Comparison of ENCODE assay signal across 11 cellular contexts in genomic region chr12:63038361-63039100, GRCh38.
DNase-seq lines count a peak whose midpoint lies in the region; ATAC-seq and TF ChIP-seq lines count a peak whose summit lies in the region.
"Had no signal": no experiment of that assay in that cellular context is flagged by ENCODE, and none has a peak within 500 bp of the region (broad histone marks: within the 10 kb centered on the region; RNA-seq: fewer than 3 reads in every experiment).

No MANE protein-coding gene starts in this region.

- no peaks in the 10 kb centered on the region; the same call in 1 of the 2 replicates for H3K9me2 ChIP-seq in GM23338 (ENCODE audit: insufficient read depth)
- H3K9me2 ChIP-seq in neural cell (ENCODE audit: insufficient read depth, low read length), result no peaks in the 10 kb centered on the region

- H3K4me3 Mint-ChIP-seq in GM23338, result no peak overlapping the region
- H3K4me3 Mint-ChIP-seq: CD8-positive, alpha-beta T cell had no signal

- no peaks in the 10 kb centered on the region for H4K20me1 ChIP-seq in GM23338 (replicated peaks; ENCODE audit: insufficient read depth)
- H4K20me1 ChIP-seq in neural cell (ENCODE audit: insufficient read depth), result no peaks in the 10 kb centered on the region

- H3K4me1 ChIP-seq in GM23338 (ENCODE audit: insufficient read depth), result no peaks in the 10 kb centered on the region; the same call in 1 of the 2 replicates
- H3K4me1 ChIP-seq: BE2C had no signal

- H3K4me2 ChIP-seq in GM23338, result no peak overlapping the region
- no peak overlapping the region for H3K4me2 ChIP-seq in neural cell (ENCODE audit: low read length)

- H3K27ac ChIP-seq in GM23338 (ENCODE audit: low read depth) (no peak overlapping the region), neural cell (ENCODE audit: low read length) (no peak overlapping the region)

- no peaks in the 10 kb centered on the region for H3K27me3 Mint-ChIP-seq in GM23338 (ENCODE audit: insufficient read depth, low read depth, poor library complexity)

- ATAC-seq in GM23338, result no peak
- ATAC-seq: CD8-positive, alpha-beta T cell had no signal

- peaks cover 7% of the 10 kb centered on the region for H3K4me1 Mint-ChIP-seq in GM23338

- H3K9ac ChIP-seq in neural cell (ENCODE audit: low read length), result no peak overlapping the region

- no peaks in the 10 kb centered on the region; the same call in 2 of the 3 replicates for H3K9me3 Mint-ChIP-seq in GM23338
- H3K9me3 Mint-ChIP-seq: CD8-positive, alpha-beta T cell had no signal

- TF ChIP-seq EP300 in neural cell (conservative IDR thresholded peaks at IDR 0.05; ENCODE audit: poor library complexity, severe bottlenecking), result no peak

- H3K36me3 Mint-ChIP-seq in GM23338 (ENCODE audit: low read depth), result no peaks in the 10 kb centered on the region
- H3K36me3 Mint-ChIP-seq: CD8-positive, alpha-beta T cell had no signal

- DNase-seq in GM23338 (ENCODE audit: low spot score), result no peak
- peak; percentile 94 for DNase-seq in NCI-H1105 treated with DMSO at 0.1 percent for 48 hours (lab: John Stamatoyannopoulos, UW)
- DNase-seq in NCI-H748 treated with DMSO at 0.1 percent for 48 hours (lab: John Stamatoyannopoulos, UW), result peak; percentile 96
- no peak for DNase-seq in EL
- DNase-seq in H4 (ENCODE audit: low spot score), result no peak
- no peak for DNase-seq in NCI-H2171 (lab: John Stamatoyannopoulos, UW)
- DNase-seq: BE2C; CD8-positive, alpha-beta T cell; DMS 273 treated with DMSO at 0.1 percent for 48 hours; NCI-H446 treated with DMSO at 0.1 percent for 48 hours had no signal

- TF ChIP-seq CTCF in GM23338 (conservative IDR thresholded peaks at IDR 0.05; ENCODE audit: low read depth in 2 of 2) (no peak), neural cell (IDR thresholded peaks at IDR 0.05; ENCODE audit: poor library complexity, severe bottlenecking) (no peak)

- H3K9me3 ChIP-seq in neural cell (ENCODE audit: low read length), result no peaks in the 10 kb centered on the region
- H3K9me3 ChIP-seq: BE2C had no signal

- no peak for TF ChIP-seq RAD21 in neural cell (conservative IDR thresholded peaks at IDR 0.05)

- H3F3A ChIP-seq in GM23338 (replicated peaks; ENCODE audit: low read depth) (no peaks in the 10 kb centered on the region), neural cell (ENCODE audit: insufficient read depth, low read length, poor library complexity, severe bottlenecking) (no peaks in the 10 kb centered on the region)

- H3K79me2 ChIP-seq in GM23338 (replicated peaks; ENCODE audit: insufficient read depth), result no peaks in the 10 kb centered on the region
- no peaks in the 10 kb centered on the region for H3K79me2 ChIP-seq in neural cell (replicated peaks; ENCODE audit: insufficient read depth, low read length)

- H3K36me3 ChIP-seq in GM23338 (ENCODE audit: insufficient read depth), result no peaks in the 10 kb centered on the region
- no peaks in the 10 kb centered on the region for H3K36me3 ChIP-seq in neural cell (ENCODE audit: insufficient read depth, low read length)
- H3K36me3 ChIP-seq: BE2C had no signal

- no peaks in the 10 kb centered on the region for H3K27me3 ChIP-seq in GM23338 (ENCODE audit: insufficient read depth)
- H3K27me3 ChIP-seq in neural cell (ENCODE audit: insufficient read depth, low read depth, low read length), result no peaks in the 10 kb centered on the region
- H3K27me3 ChIP-seq: BE2C had no signal

- H2AFZ ChIP-seq in GM23338 (peak overlapping the region; percentile 84), neural cell (ENCODE audit: low read depth, low read length) (no peak overlapping the region)

- H3K4me3 ChIP-seq in GM23338, result no peak overlapping the region
- no peak overlapping the region for H3K4me3 ChIP-seq in neural cell (ENCODE audit: low read length)

- no peak overlapping the region for H3K27ac Mint-ChIP-seq in GM23338
- H3K27ac Mint-ChIP-seq: CD8-positive, alpha-beta T cell had no signal

TF ChIP-seq in GM23338, 12 proteins besides CTCF, POLR2A, EP300 and RAD21 (continues in another document):
- no peak for TF ChIP-seq EZH2phosphoT487 (IDR thresholded peaks at IDR 0.05; ENCODE audit: unreplicated experiment)
- no peak for TF ChIP-seq NANOG (IDR thresholded peaks at IDR 0.05; ENCODE audit: borderline replicate concordance)
- TF ChIP-seq POLR2AphosphoS5 (IDR thresholded peaks at IDR 0.05; ENCODE audit: low read depth), result no peak
- TF ChIP-seq ETS1 (IDR thresholded peaks at IDR 0.05), result no peak
- no peak for TF ChIP-seq STAT1 (IDR thresholded peaks at IDR 0.05; ENCODE audit: unreplicated experiment)
- TF ChIP-seq CREB1 (CRISPR knock-in tag; IDR thresholded peaks at IDR 0.05; ENCODE audit: low read depth), result no peak
- TF ChIP-seq REST (IDR thresholded peaks at IDR 0.05; ENCODE audit: unreplicated experiment), result no peak

TF ChIP-seq in neural cell, 6 proteins besides CTCF, POLR2A, EP300 and RAD21:
- TF ChIP-seq POLR2AphosphoS5 (IDR thresholded peaks at IDR 0.05) (peak; percentile 33), SMC3 (conservative IDR thresholded peaks at IDR 0.05; ENCODE audit: poor library complexity) (no peak)
TF ChIP-seq in neural cell: peak in this region for 1.

Comparison
In these comparisons a context has a peak if more than half of its experiments do, and no peak if none do; other contexts are left out.
1. DNase-seq: peak in NCI-H1105 treated with DMSO at 0.1 percent for 48 hours (single experiment) and NCI-H748 treated with DMSO at 0.1 percent for 48 hours (single experiment); none in GM23338 (single experiment), EL (single experiment), H4 (single experiment) and NCI-H2171 (single experiment).